Comparison of ENCODE assay signal across 8 cellular contexts in the genomic region with DNA sequence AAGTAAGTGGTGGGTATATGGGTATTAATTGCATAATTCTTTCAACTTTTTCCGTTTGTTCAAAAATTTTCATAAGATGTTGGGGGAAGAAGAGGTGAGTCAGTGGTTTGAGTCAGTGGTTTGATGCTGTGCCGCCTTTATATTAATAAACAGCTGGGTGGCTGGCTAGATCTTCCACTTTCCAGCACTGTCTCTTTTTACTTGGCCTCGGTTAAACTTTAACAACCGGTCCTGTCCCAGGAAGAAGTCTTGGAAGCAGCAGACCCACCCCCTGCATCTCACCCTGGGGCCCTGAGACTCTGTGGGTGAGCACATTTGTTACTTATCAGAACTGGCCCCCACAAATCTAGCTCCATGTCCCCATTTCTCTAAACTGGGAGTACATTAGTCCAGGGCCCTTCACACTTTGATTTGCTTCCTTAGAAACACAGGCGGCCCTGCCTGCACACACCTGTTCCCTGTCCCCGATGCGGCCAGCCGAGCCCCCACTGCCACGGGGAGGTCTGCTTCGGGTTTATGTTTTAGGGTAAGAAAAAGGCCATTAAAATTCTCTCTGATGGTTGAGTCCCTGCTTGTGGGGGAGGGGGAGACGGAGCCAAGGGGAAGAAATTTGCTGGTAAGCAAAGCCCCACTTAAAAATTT.
DNase-seq lines count a peak whose midpoint lies in the region; ATAC-seq and TF ChIP-seq lines count a peak whose summit lies in the region.

No MANE protein-coding gene starts in this region.

- H4K20me1 ChIP-seq in H9 (ENCODE audit: control insufficient read depth, insufficient read depth, insufficient read length): no peaks in the 10 kb centered on the region

- H2BK12ac ChIP-seq in H9 (ENCODE audit: insufficient read length, low read depth, low read length): no peak overlapping the region

- H3K36me3 Mint-ChIP-seq in CD4-positive, CD25-positive, alpha-beta regulatory T cell: peaks cover 3% of the 10 kb centered on the region
- H3K36me3 Mint-ChIP-seq in H9 (ENCODE audit: insufficient read depth in 1 of 3, low read depth in 3 of 3): peaks cover 28 to 44% (median 36%) of the 10 kb centered on the region in 3 experiments
- H3K36me3 Mint-ChIP-seq in T-cell: peaks cover 4% of the 10 kb centered on the region

- H2BK15ac ChIP-seq in H9 (ENCODE audit: low read depth, low read length): no peak overlapping the region

- no peak overlapping the region for H2AK5ac ChIP-seq in H9 (ENCODE audit: insufficient read length, low read length)

- no peak overlapping the region for H3K56ac ChIP-seq in H9 (ENCODE audit: insufficient read length, low read depth, low read length)

- H3K4me2 ChIP-seq in H9 (ENCODE audit: insufficient read depth, insufficient read length, low read length): peak overlapping the region; percentile 50

- H3K9me3 ChIP-seq in CD4-positive, CD25-positive, alpha-beta regulatory T cell (ENCODE audit: control insufficient read depth in 2 of 2, low read length in 2 of 2): peaks cover 17 to 19% of the 10 kb centered on the region in 2 experiments
- H3K9me3 ChIP-seq in H9 (ENCODE audit: control insufficient read depth, low read depth, low read length): no peaks in the 10 kb centered on the region

- no peak overlapping the region for H2BK20ac ChIP-seq in H9 (ENCODE audit: low read depth, low read length, poor library complexity, severe bottlenecking)

- no CpG with 5 or more reads among the region's 11 CpGs for WGBS in H9 (ENCODE audit: extremely low coverage, insufficient read length, low lambda C conversion rate)

- no peak overlapping the region for H2BK120ac ChIP-seq in H9 (ENCODE audit: low read depth, low read length, poor library complexity, severe bottlenecking)

- TF ChIP-seq CTCF in H9 (conservative IDR thresholded peaks at IDR 0.05) (no peak), foreskin keratinocyte (conservative IDR thresholded peaks at IDR 0.05) (no peak)

- peaks cover 4 to 22% (median 9%) of the 10 kb centered on the region in 7 donors for H3K9me3 Mint-ChIP-seq in CD4-positive, CD25-positive, alpha-beta regulatory T cell
- H3K9me3 Mint-ChIP-seq in H9: peaks cover 44 to 45% of the 10 kb centered on the region in 2 experiments
- H3K9me3 Mint-ChIP-seq in T-cell: peaks cover 12 to 35% (median 14%) of the 10 kb centered on the region in 3 donors

- no peak overlapping the region for H3K27ac ChIP-seq in CD4-positive, CD25-positive, alpha-beta regulatory T cell (ENCODE audit: insufficient read depth, low read length, poor library complexity, severe bottlenecking)
- H3K27ac ChIP-seq in H9 (ENCODE audit: insufficient read length, low read depth, low read length) (no peak overlapping the region), foreskin keratinocyte (peak overlapping the region; percentile 61), rectal smooth muscle tissue (ENCODE audit: low read depth, low read length) (no peak overlapping the region)

- peak overlapping the region; percentile 17; the same call in 1 of the 2 replicates for H3K14ac ChIP-seq in H9 (ENCODE audit: insufficient read depth, low read length)

- H3K4me3 ChIP-seq in CD4-positive, CD25-positive, alpha-beta regulatory T cell (ENCODE audit: low read depth, low read length): peak overlapping the region; percentile 67
- H3K4me3 ChIP-seq in rectal smooth muscle tissue (ENCODE audit: low read length): peak overlapping the region; percentile 31

- H3K4ac ChIP-seq in H9 (ENCODE audit: low read depth, low read length): no peak overlapping the region

- H3K18ac ChIP-seq in H9 (ENCODE audit: insufficient read length, low read depth, low read length): no peak overlapping the region

- no peak overlapping the region for H2BK5ac ChIP-seq in H9 (ENCODE audit: insufficient read length, low read length)

- H2AFZ ChIP-seq in H9 (ENCODE audit: low read length): peak overlapping the region; percentile 85

- no peak for ATAC-seq in CD4-positive, CD25-positive, alpha-beta regulatory T cell (ENCODE audit: low read depth in 2 of 2)
- ATAC-seq in T-cell (replicated peaks in 1 of 4): peak in 1 of 4 experiments; percentile 6
- ATAC-seq in foreskin keratinocyte: peak; percentile 60
- ATAC-seq in GM19324 (IDR thresholded peaks at IDR 0.05; ENCODE audit: low FRiP score, unreplicated experiment): no peak

- H3K9ac ChIP-seq in H9 (ENCODE audit: extremely low read depth, insufficient read length, low read length): peak overlapping the region; percentile 63
- no peak overlapping the region for H3K9ac ChIP-seq in rectal smooth muscle tissue (ENCODE audit: low read length)

- H4K5ac ChIP-seq in H9 (ENCODE audit: insufficient read length, low read depth, low read length): no peak overlapping the region

- DNase-seq in CD4-positive, CD25-positive, alpha-beta regulatory T cell: peak in 1 of 3 donors; percentile 2
- DNase-seq in H9 (no peak), T-cell (no peak), foreskin keratinocyte (peak; percentile 21 to 53), OCI-M1 (lab: John Stamatoyannopoulos, UW) (no peak), C1 segment of cervical spinal cord (lab: John Stamatoyannopoulos, UW) (no peak)

- no peak overlapping the region for H3T11ph ChIP-seq in H9 (ENCODE audit: low read length)

- H3K27me3 ChIP-seq in CD4-positive, CD25-positive, alpha-beta regulatory T cell (ENCODE audit: control insufficient read depth, insufficient read depth, low read length): peaks cover 3% of the 10 kb centered on the region
- H3K27me3 ChIP-seq in H9 (ENCODE audit: insufficient read depth, low read length) (no peaks in the 10 kb centered on the region), foreskin keratinocyte (no peaks in the 10 kb centered on the region), rectal smooth muscle tissue (ENCODE audit: control insufficient read depth, insufficient read depth, low read length) (no peaks in the 10 kb centered on the region)

- H3K27ac Mint-ChIP-seq in CD4-positive, CD25-positive, alpha-beta regulatory T cell: no peak overlapping the region
- H3K27ac Mint-ChIP-seq in H9 (peak overlapping the region; percentile 87 to 94 (median 94); a peak in 6 of 7 replicates), T-cell (peak overlapping the region; percentile 13 to 28)

- POLR2A ChIA-PET in T-cell (lab: Charles Lee): no interaction called here

- H3K79me1 ChIP-seq in H9 (ENCODE audit: insufficient read depth, low read depth, low read length, poor library complexity, severe bottlenecking): no peaks in the 10 kb centered on the region

- peaks cover 13% of the 10 kb centered on the region for H3K4me1 ChIP-seq in CD4-positive, CD25-positive, alpha-beta regulatory T cell (ENCODE audit: control insufficient read depth, insufficient read depth, low read length, poor library complexity, severe bottlenecking)
- H3K4me1 ChIP-seq in H9 (ENCODE audit: insufficient read depth, low read length): no peaks in the 10 kb centered on the region
- no peaks in the 10 kb centered on the region for H3K4me1 ChIP-seq in foreskin keratinocyte
- no peaks in the 10 kb centered on the region for H3K4me1 ChIP-seq in rectal smooth muscle tissue (ENCODE audit: control insufficient read depth, insufficient read depth, low read length)

- H3K23ac ChIP-seq in H9 (ENCODE audit: insufficient read length, low read depth, low read length): no peak overlapping the region

- peak overlapping the region; percentile 27 to 72 (median 70) for H3K4me3 Mint-ChIP-seq in CD4-positive, CD25-positive, alpha-beta regulatory T cell
- H3K4me3 Mint-ChIP-seq in H9 (peak overlapping the region; percentile 74 to 80), T-cell (peak overlapping the region; percentile 64 to 67 (median 65))

- CTCF ChIA-PET in T-cell (lab: Charles Lee): no interaction called here

- H4K91ac ChIP-seq in H9 (ENCODE audit: insufficient read length, low read depth, low read length): no peak overlapping the region

- no peaks in the 10 kb centered on the region for H3K36me3 ChIP-seq in CD4-positive, CD25-positive, alpha-beta regulatory T cell (ENCODE audit: control insufficient read depth, insufficient read depth, low read length)
- H3K36me3 ChIP-seq in rectal smooth muscle tissue (ENCODE audit: control insufficient read depth, insufficient read depth, low read length): no peaks in the 10 kb centered on the region

- peaks cover 28% of the 10 kb centered on the region for H3K27me3 Mint-ChIP-seq in CD4-positive, CD25-positive, alpha-beta regulatory T cell
- H3K27me3 Mint-ChIP-seq in H9 (ENCODE audit: low read depth): peaks cover 20% of the 10 kb centered on the region
- peaks cover 0 to 2% of the 10 kb centered on the region in 2 donors for H3K27me3 Mint-ChIP-seq in T-cell

- no peaks in the 10 kb centered on the region for H3K79me2 ChIP-seq in H9 (ENCODE audit: insufficient read depth, low read length)

- no peak overlapping the region for H4K8ac ChIP-seq in H9 (replicated peaks; ENCODE audit: insufficient read length, low read depth, low read length)

- H3K23me2 ChIP-seq in H9 (ENCODE audit: insufficient read length, low read depth, low read length, poor library complexity, severe bottlenecking): peaks cover 7% of the 10 kb centered on the region

- peaks cover 0 to 27% (median 8%) of the 10 kb centered on the region in 4 donors for H3K4me1 Mint-ChIP-seq in CD4-positive, CD25-positive, alpha-beta regulatory T cell
- peaks cover 10% of the 10 kb centered on the region in 2 experiments for H3K4me1 Mint-ChIP-seq in H9
- H3K4me1 Mint-ChIP-seq in T-cell: peaks cover 12 to 17% (median 13%) of the 10 kb centered on the region in 3 donors

Comparison
In these comparisons a context has a peak if more than half of its experiments do, and no peak if none do; other contexts are left out.
1. DNase-seq: peak in foreskin keratinocyte (2 of 2); none in H9 (single experiment), T-cell (0 of 34), OCI-M1 (single experiment) and C1 segment of cervical spinal cord (0 of 14).
2. H3K27ac Mint-ChIP-seq: peak in H9 (3 of 3) and T-cell (2 of 2); none in CD4-positive, CD25-positive, alpha-beta regulatory T cell (0 of 3).
3. Peak in every context shown above with its lines, with median percentiles within 50 percentile points of each other: H3K4me3 Mint-ChIP-seq.